In genomic region chr3:152376351-152377183, GRCh38 we compare ENCODE assay signal across 8 cellular contexts.
DNase-seq lines count a peak whose midpoint lies in the region; ATAC-seq and TF ChIP-seq lines count a peak whose summit lies in the region.

No MANE protein-coding gene starts in this region.

- WGBS in ovary, 3 donors: 37 to 59% (median 43%) methylated on average over 9 of the region's 9 CpGs

- H3K36me3 ChIP-seq in muscle layer of duodenum (ENCODE audit: control insufficient read depth in 1 of 2, insufficient read depth in 2 of 2, low read length in 2 of 2) (peaks cover 0 to 4% of the 10 kb centered on the region in 2 donors), SJCRH30 (no peaks in the 10 kb centered on the region), ovary (no peaks in the 10 kb centered on the region)

- DNase-seq in GDM1 (lab: John Stamatoyannopoulos, UW) (peak; percentile 76), SJCRH30 (no peak), ovary (no peak), NCI-H748 (lab: John Stamatoyannopoulos, UW; ENCODE audit: unreplicated experiment) (no peak)
- DNase-seq in activated naive CD8-positive, alpha-beta T cell treated with anti-CD3 and anti-CD28 coated beads, Interleukin-2, amount 50 U/mL, for 24 hours: no peak

- intact Hi-C loops in ovary (cut with DNase I): no loop called here

- H3K36me3 Mint-ChIP-seq in activated naive CD8-positive, alpha-beta T cell treated with anti-CD3 and anti-CD28 coated beads, Interleukin-2, amount 50 U/mL, for 24 hours (ENCODE audit: low read depth): peaks cover 41% of the 10 kb centered on the region

- H3K9me3 ChIP-seq in muscle layer of duodenum (ENCODE audit: control insufficient read depth in 1 of 2, low read length in 2 of 2) (no peaks in the 10 kb centered on the region), SJCRH30 (replicated peaks) (no peaks in the 10 kb centered on the region), ovary (no peaks in the 10 kb centered on the region)

- peak overlapping the region; percentile 5 for H3K27ac ChIP-seq in muscle layer of duodenum (ENCODE audit: low read length)
- no peak overlapping the region for H3K27ac ChIP-seq in SJCRH30
- H3K27ac ChIP-seq in ovary: peak overlapping the region in 1 of 2 donors; percentile 28

- peaks cover 0 to 59% of the 10 kb centered on the region in 2 donors for H3K4me1 ChIP-seq in muscle layer of duodenum (ENCODE audit: control insufficient read depth in 1 of 2, insufficient read depth in 2 of 2, low read length in 2 of 2)
- no peaks in the 10 kb centered on the region for H3K4me1 ChIP-seq in SJCRH30
- peaks cover 2% of the 10 kb centered on the region for H3K4me1 ChIP-seq in ovary (ENCODE audit: insufficient read depth)

- TF ChIP-seq POLR2A in ovary (IDR thresholded peaks at IDR 0.05): no peak

- no peaks in the 10 kb centered on the region for H3K27me3 Mint-ChIP-seq in activated naive CD8-positive, alpha-beta T cell treated with anti-CD3 and anti-CD28 coated beads, Interleukin-2, amount 50 U/mL, for 24 hours

- ATAC-seq in GM21360 (IDR thresholded peaks at IDR 0.05; ENCODE audit: unreplicated experiment) (peak; percentile 78), HG03520 (IDR thresholded peaks at IDR 0.05; ENCODE audit: unreplicated experiment) (peak; percentile 72)
- ATAC-seq in activated naive CD8-positive, alpha-beta T cell treated with anti-CD3 and anti-CD28 coated beads, Interleukin-2, amount 50 U/mL, for 24 hours: peak; percentile 62

- H3K4me3 ChIP-seq in muscle layer of duodenum (ENCODE audit: low read depth in 1 of 2, low read length in 2 of 2): no peak overlapping the region
- no peak overlapping the region for H3K4me3 ChIP-seq in SJCRH30
- H3K4me3 ChIP-seq in ovary: no peak overlapping the region

- peak overlapping the region; percentile 18 for H3K4me3 Mint-ChIP-seq in activated naive CD8-positive, alpha-beta T cell treated with anti-CD3 and anti-CD28 coated beads, Interleukin-2, amount 50 U/mL, for 24 hours

- H3K27ac Mint-ChIP-seq in activated naive CD8-positive, alpha-beta T cell treated with anti-CD3 and anti-CD28 coated beads, Interleukin-2, amount 50 U/mL, for 24 hours: peak overlapping the region; percentile 86

- H3K27me3 ChIP-seq in muscle layer of duodenum (ENCODE audit: low read depth, low read length): no peaks in the 10 kb centered on the region
- H3K27me3 ChIP-seq in SJCRH30: no peaks in the 10 kb centered on the region
- no peaks in the 10 kb centered on the region for H3K27me3 ChIP-seq in ovary

- TF ChIP-seq EP300 in ovary (IDR thresholded peaks at IDR 0.05): no peak

- H3K9me3 Mint-ChIP-seq in activated naive CD8-positive, alpha-beta T cell treated with anti-CD3 and anti-CD28 coated beads, Interleukin-2, amount 50 U/mL, for 24 hours: no peaks in the 10 kb centered on the region

- peaks cover 77% of the 10 kb centered on the region for H3K4me1 Mint-ChIP-seq in activated naive CD8-positive, alpha-beta T cell treated with anti-CD3 and anti-CD28 coated beads, Interleukin-2, amount 50 U/mL, for 24 hours

- TF ChIP-seq CTCF in ovary (IDR thresholded peaks at IDR 0.05): no peak
